Comparison of ENCODE assay signal across 25 cellular contexts in the genomic region with DNA sequence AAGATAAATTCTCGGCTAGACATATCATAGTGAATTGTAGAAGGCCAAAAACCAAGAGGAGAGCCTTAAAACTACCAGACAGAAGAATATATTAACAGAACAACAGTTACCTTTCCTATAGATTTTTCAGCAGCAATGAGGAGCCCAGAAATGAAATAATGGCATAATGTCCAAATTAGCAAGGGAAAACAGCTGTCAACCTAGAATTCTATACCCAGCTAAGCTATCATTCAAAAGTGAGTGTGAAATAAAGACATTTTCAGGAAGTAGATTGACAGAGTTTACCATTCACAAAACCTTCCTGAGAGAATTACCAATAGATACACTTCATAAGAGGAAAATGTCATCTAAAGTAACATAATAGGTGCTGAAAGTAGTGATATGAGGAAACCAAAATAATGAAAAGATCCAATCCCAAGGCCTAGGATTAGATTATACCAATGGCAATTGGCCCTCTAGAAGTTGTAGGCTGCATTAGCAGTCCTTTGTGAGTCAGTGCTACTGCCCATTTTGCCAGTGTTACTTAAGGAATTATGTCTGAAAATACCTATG.
"Had no signal": no experiment of that assay in that cellular context is flagged by ENCODE, and none has a peak within 500 bp of the region (broad histone marks: within the 10 kb centered on the region; RNA-seq: fewer than 3 reads in every experiment).

No MANE protein-coding gene starts in this region.

- H3K27me3 ChIP-seq: foreskin keratinocyte, right atrium auricular region, sigmoid colon, testis, tibial artery, upper lobe of left lung had no signal

- H3K27ac Mint-ChIP-seq: naive thymus-derived CD8-positive, alpha-beta T cell; nephron progenitor cell; stimulated activated effector memory CD8-positive, alpha-beta T cell treated with anti-CD3 and anti-CD28 coated beads, Interleukin-12 subunit alpha, Interleukin-12 subunit beta, amount 100 ng/mL, for 72 hours had no signal

- DNase-seq: dermis blood vessel endothelial cell; effector memory CD4-positive, alpha-beta T cell; foreskin keratinocyte; glutamatergic neuron; left ventricle myocardium superior; lower lobe of right lung; naive thymus-derived CD8-positive, alpha-beta T cell; nephron progenitor cell; nucleus accumbens; sigmoid colon; stimulated activated CD4-positive, alpha-beta T cell treated with anti-CD3 and anti-CD28 coated beads, Interleukin-2, amount 100 ng/mL, for 24 hours; stimulated activated CD4-positive, alpha-beta T cell treated with anti-CD3 and anti-CD28 coated beads, Interleukin-4, amount 100 ng/mL, for 24 hours; stimulated activated naive CD8-positive, alpha-beta T cell treated with anti-CD3 and anti-CD28 coated beads, Interleukin-15, Interleukin-2, amounts not matched to agents 100 U/mL and 50 U/mL, for 24 hours; substantia nigra; testis; tibial artery had no signal

- H3K4me1 Mint-ChIP-seq: nephron progenitor cell had no signal

- H3K9me3 ChIP-seq: prostate gland, testis had no signal

- FAIRE-seq: endothelial cell of umbilical vein, keratinocyte, urothelium cell line had no signal

- H3K36me3 ChIP-seq: prostate gland had no signal

- H3K4me3 Mint-ChIP-seq: naive thymus-derived CD8-positive, alpha-beta T cell; nephron progenitor cell; stimulated activated effector memory CD8-positive, alpha-beta T cell treated with anti-CD3 and anti-CD28 coated beads, Interleukin-12 subunit alpha, Interleukin-12 subunit beta, amount 100 ng/mL, for 72 hours had no signal

- H3K4me1 ChIP-seq: esophagus muscularis mucosa, foreskin keratinocyte, lower lobe of right lung, prostate gland, sigmoid colon, testis, tibial artery, upper lobe of left lung had no signal

- H3K27me3 Mint-ChIP-seq: naive thymus-derived CD8-positive, alpha-beta T cell had no signal

- H3K4me3 ChIP-seq: coronary artery, esophagus muscularis mucosa, lower lobe of right lung, prostate gland, right atrium auricular region, sigmoid colon, testis, tibial artery, upper lobe of left lung had no signal
